ENCODE assay signal across 26 cellular contexts in genomic region chrX:750263-750662, GRCh38.
A peak's percentile ranks its signal among the peaks of the same experiment; 100 is the strongest.
DNase-seq lines count a peak whose midpoint lies in the region; ATAC-seq, FAIRE-seq and TF ChIP-seq lines count a peak whose summit lies in the region.
"Had no signal": no experiment of that assay in that cellular context is flagged by ENCODE, and none has a peak within 500 bp of the region (broad histone marks: within the 10 kb centered on the region; RNA-seq: fewer than 3 reads in every experiment).

No MANE protein-coding gene starts in this region.

- no peaks in the 10 kb centered on the region for H4K20me1 ChIP-seq in GM12878 (ENCODE audit: control insufficient read depth, insufficient read depth)
- H4K20me1 ChIP-seq: BLaER1 had no signal

- H3K9ac ChIP-seq in GM12878 (ENCODE audit: control insufficient read depth, insufficient read depth, low read length): no peak overlapping the region
- H3K9ac ChIP-seq: BLaER1, SK-N-SH had no signal

- FAIRE-seq in GM12878 (lab: Jason Lieb, UNC): no peak
- FAIRE-seq: GM18507 had no signal

- no peak overlapping the region for H3K4me3 Mint-ChIP-seq in activated CD8-positive, alpha-beta T cell treated with anti-CD3 and anti-CD28 coated beads, Interleukin-2, amount 10 ng/mL, durations not matched to agents 7 days and 5 days
- H3K4me3 Mint-ChIP-seq in activated CD8-positive, alpha-beta T cell treated with anti-CD3 and anti-CD28 coated beads for 36 hours: no peak overlapping the region
- H3K4me3 Mint-ChIP-seq: CD4-positive, CD25-positive, alpha-beta regulatory T cell; H9; IgD-negative memory B cell had no signal

- H2AFZ ChIP-seq in GM12878 (ENCODE audit: control insufficient read depth, low read depth, low read length): no peak overlapping the region

- SMC1A ChIA-PET in GM12878 (lab: Charles Lee; ENCODE audit: uncharacterized antibody, unreplicated experiment): no interaction called here

- no peaks in the 10 kb centered on the region for H3K79me2 ChIP-seq in GM12878 (ENCODE audit: control insufficient read depth, insufficient read depth, low read length)

- no peaks in the 10 kb centered on the region for H3K36me3 Mint-ChIP-seq in activated CD8-positive, alpha-beta T cell treated with anti-CD3 and anti-CD28 coated beads, Interleukin-2, amount 10 ng/mL, durations not matched to agents 7 days and 5 days (ENCODE audit: low read depth)
- H3K36me3 Mint-ChIP-seq in activated CD8-positive, alpha-beta T cell treated with anti-CD3 and anti-CD28 coated beads for 36 hours (ENCODE audit: low read depth): no peaks in the 10 kb centered on the region
- H3K36me3 Mint-ChIP-seq: CD4-positive, CD25-positive, alpha-beta regulatory T cell; IgD-negative memory B cell had no signal

- CTCF ChIA-PET in activated CD8-positive, alpha-beta T cell treated with anti-CD3 and anti-CD28 coated beads, Interleukin-2, amount 10 ng/mL, durations not matched to agents 7 days and 5 days (lab: Charles Lee): no interaction called here
- CTCF ChIA-PET in activated CD8-positive, alpha-beta T cell treated with anti-CD3 and anti-CD28 coated beads for 36 hours (lab: Charles Lee): no interaction called here
- CTCF ChIA-PET in GM12878 (lab: Yijun Ruan, JAX): no interaction called here

- H3K4me2 ChIP-seq in GM12878 (ENCODE audit: control insufficient read depth, insufficient read depth): no peak overlapping the region
- H3K4me2 ChIP-seq: BLaER1, SK-N-SH had no signal

- no peaks in the 10 kb centered on the region for H3K27me3 Mint-ChIP-seq in activated CD8-positive, alpha-beta T cell treated with anti-CD3 and anti-CD28 coated beads, Interleukin-2, amount 10 ng/mL, durations not matched to agents 7 days and 5 days (ENCODE audit: low read depth)
- no peaks in the 10 kb centered on the region for H3K27me3 Mint-ChIP-seq in activated CD8-positive, alpha-beta T cell treated with anti-CD3 and anti-CD28 coated beads for 36 hours
- H3K27me3 Mint-ChIP-seq: CD4-positive, CD25-positive, alpha-beta regulatory T cell; IgD-negative memory B cell had no signal

- H3K4me1 ChIP-seq in GM12878 (ENCODE audit: control insufficient read depth, insufficient read depth, low read length): no peaks in the 10 kb centered on the region
- H3K4me1 ChIP-seq: BLaER1, Peyer's patch had no signal

- TF ChIP-seq RAD21 in GM12878 (IDR thresholded peaks at IDR 0.05; ENCODE audit: insufficient read depth, low read depth, low read length): no peak

- peak; percentile 30 for DNase-seq in activated CD8-positive, alpha-beta T cell treated with anti-CD3 and anti-CD28 coated beads, Interleukin-2, amount 10 ng/mL, durations not matched to agents 7 days and 5 days
- no peak for DNase-seq in activated CD8-positive, alpha-beta T cell treated with anti-CD3 and anti-CD28 coated beads for 36 hours
- DNase-seq in KBM-7 (peak; percentile 49), GM12878 (ENCODE audit: low read depth, low spot score) (no peak), posterior vena cava (ENCODE audit: low spot score) (peak; percentile 40), NCI-H146 (lab: John Stamatoyannopoulos, UW) (no peak)
- DNase-seq: CD4-positive, CD25-positive, alpha-beta regulatory T cell; DMS153; DND-41; H9; Karpas-422; NCI-H1417; NCI-H1694 treated with DMSO at 0.1 percent for 48 hours; NCI-H2081; NCI-H2171; NCI-H226; NCI-H510A; NCI-H69; OCI-M1; Peyer's patch; SK-N-SH had no signal

- no peaks in the 10 kb centered on the region; the same call in 2 of the 3 replicates for H3K9me3 ChIP-seq in GM12878 (replicated peaks; ENCODE audit: control insufficient read depth, insufficient read depth, low read length)
- H3K9me3 ChIP-seq: BLaER1, Peyer's patch, SK-N-SH had no signal

- BruUV-seq in GM12878 (replicated peaks; lab: Mats Ljungman, UMichigan): no TSS peak

- no peak overlapping the region for H3K4me3 ChIP-seq in GM12878
- H3K4me3 ChIP-seq: BLaER1, Peyer's patch had no signal

- intact Hi-C loops in activated CD8-positive, alpha-beta T cell treated with anti-CD3 and anti-CD28 coated beads for 36 hours (cut with micrococcal nuclease): no loop called here
- intact Hi-C loops in GM12878 (cut with micrococcal nuclease; ENCODE audit: unreplicated experiment): no loop called here
- intact Hi-C loops in posterior vena cava (cut with DNase I): no loop called here

- no peaks in the 10 kb centered on the region for H3K36me3 ChIP-seq in GM12878 (ENCODE audit: control insufficient read depth in 2 of 2, insufficient read depth in 2 of 2, low read length in 1 of 2)
- H3K36me3 ChIP-seq: BLaER1, Peyer's patch had no signal

- no peaks in the 10 kb centered on the region for H3K27me3 ChIP-seq in GM12878 (replicated peaks in 1 of 2; ENCODE audit: control insufficient read depth in 2 of 2, insufficient read depth in 2 of 2, low read length in 1 of 2)
- H3K27me3 ChIP-seq: BLaER1, Peyer's patch had no signal

- ATAC-seq in activated CD8-positive, alpha-beta T cell treated with anti-CD3 and anti-CD28 coated beads, Interleukin-2, amount 10 ng/mL, durations not matched to agents 7 days and 5 days: no peak
- no peak for ATAC-seq in activated CD8-positive, alpha-beta T cell treated with anti-CD3 and anti-CD28 coated beads for 36 hours
- ATAC-seq in GM12878 (no peak), GM21737 (IDR thresholded peaks at IDR 0.05; ENCODE audit: unreplicated experiment) (no peak), HG03521 (IDR thresholded peaks at IDR 0.05; ENCODE audit: unreplicated experiment) (no peak)

- in situ Hi-C loops in KBM-7 (cut with MboI; ENCODE audit: low pct_unique_long_range_greater_than_20kb, low sequenced_read_pairs) (no loop called here), GM12878 (cut with MboI) (no loop called here)

- TF ChIP-seq POLR2A in GM12878 (IDR thresholded peaks at IDR 0.05; ENCODE audit: low read depth, low read length): no peak

- no peaks in the 10 kb centered on the region for H3K9me3 Mint-ChIP-seq in activated CD8-positive, alpha-beta T cell treated with anti-CD3 and anti-CD28 coated beads, Interleukin-2, amount 10 ng/mL, durations not matched to agents 7 days and 5 days (ENCODE audit: insufficient read depth)
- H3K9me3 Mint-ChIP-seq in activated CD8-positive, alpha-beta T cell treated with anti-CD3 and anti-CD28 coated beads for 36 hours: peaks cover 2% of the 10 kb centered on the region

- POLR2A ChIA-PET in activated CD8-positive, alpha-beta T cell treated with anti-CD3 and anti-CD28 coated beads, Interleukin-2, amount 10 ng/mL, durations not matched to agents 7 days and 5 days (lab: Charles Lee): no interaction called here
- POLR2A ChIA-PET in activated CD8-positive, alpha-beta T cell treated with anti-CD3 and anti-CD28 coated beads for 36 hours (lab: Charles Lee): no interaction called here
- POLR2A ChIA-PET in GM12878 (lab: Charles Lee): no interaction called here

- RAD21 ChIA-PET in GM12878 (lab: Charles Lee; ENCODE audit: unreplicated experiment): no interaction called here

- no peak for TF ChIP-seq CTCF in activated CD8-positive, alpha-beta T cell treated with anti-CD3 and anti-CD28 coated beads for 36 hours (IDR thresholded peaks at IDR 0.05)
- TF ChIP-seq CTCF in GM12878 (IDR thresholded peaks at IDR 0.05 in 2 of 3, conservative IDR thresholded peaks at IDR 0.05 in 1 of 3; ENCODE audit: control insufficient read depth in 2 of 3, extremely low read depth in 1 of 3, insufficient read depth in 1 of 3, low read depth in 3 of 3, low read length in 3 of 3): no peak

- no peak overlapping the region for H3K27ac ChIP-seq in GM12878 (ENCODE audit: control insufficient read depth, insufficient read depth)
- H3K27ac ChIP-seq: BLaER1, Peyer's patch had no signal

- no peak overlapping the region for H3K27ac Mint-ChIP-seq in activated CD8-positive, alpha-beta T cell treated with anti-CD3 and anti-CD28 coated beads, Interleukin-2, amount 10 ng/mL, durations not matched to agents 7 days and 5 days
- H3K27ac Mint-ChIP-seq in activated CD8-positive, alpha-beta T cell treated with anti-CD3 and anti-CD28 coated beads for 36 hours: no peak overlapping the region
- H3K27ac Mint-ChIP-seq: CD4-positive, CD25-positive, alpha-beta regulatory T cell; H9 had no signal

- H3K4me1 Mint-ChIP-seq in activated CD8-positive, alpha-beta T cell treated with anti-CD3 and anti-CD28 coated beads, Interleukin-2, amount 10 ng/mL, durations not matched to agents 7 days and 5 days (ENCODE audit: low read depth): no peaks in the 10 kb centered on the region
- H3K4me1 Mint-ChIP-seq in activated CD8-positive, alpha-beta T cell treated with anti-CD3 and anti-CD28 coated beads for 36 hours (ENCODE audit: low read depth): no peaks in the 10 kb centered on the region
- H3K4me1 Mint-ChIP-seq: CD4-positive, CD25-positive, alpha-beta regulatory T cell; IgD-negative memory B cell had no signal

- no peak for TF ChIP-seq EP300 in GM12878 (IDR thresholded peaks at IDR 0.05; ENCODE audit: borderline replicate concordance in 1 of 2, control insufficient read depth in 1 of 2, low read depth in 2 of 2, low read length in 2 of 2)

- 28% methylated on average over 5 of the region's 5 CpGs for WGBS in GM12878 (ENCODE audit: insufficient coverage, insufficient replicate concordance, low lambda C conversion rate, missing lambda C conversion rate)

TF ChIP-seq in GM12878, 131 proteins besides CTCF, POLR2A, EP300 and RAD21 (continues in another document):
- TF ChIP-seq ZBTB40 (IDR thresholded peaks at IDR 0.05; ENCODE audit: borderline replicate concordance): peak; percentile 71

Comparison
In these comparisons a context has a peak if more than half of its experiments do, and no peak if none do; other contexts are left out.
1. DNase-seq: peak in activated CD8-positive, alpha-beta T cell treated with anti-CD3 and anti-CD28 coated beads, Interleukin-2, amount 10 ng/mL, durations not matched to agents 7 days and 5 days (single experiment), KBM-7 (single experiment) and posterior vena cava (single experiment); none in activated CD8-positive, alpha-beta T cell treated with anti-CD3 and anti-CD28 coated beads for 36 hours (single experiment), GM12878 (single experiment) and NCI-H146 (single experiment).